ENCODE assay signal across 1 cellular context in the genomic region with DNA sequence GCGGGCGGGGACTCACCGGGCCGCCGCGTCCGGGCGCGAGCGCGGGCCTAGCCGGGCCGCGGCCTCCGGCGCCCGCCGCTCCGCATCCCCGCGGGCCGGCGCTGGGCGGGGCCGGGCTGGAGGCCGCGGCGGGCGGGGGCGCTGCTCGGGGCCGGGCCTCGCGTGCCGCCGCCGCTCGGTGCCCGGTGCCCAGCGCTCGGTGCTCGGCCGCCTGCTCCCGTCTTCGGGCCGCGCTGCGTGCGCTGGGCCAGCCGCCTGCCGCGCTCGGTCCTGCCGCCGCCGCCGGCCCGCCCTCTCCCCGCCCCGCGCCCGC.
TF ChIP-seq lines count a peak whose summit lies in the region.

TSS of gene AKT1 (minus strand) at position 281 of the 313 bp plus-strand sequence. CDS start 3,105 bp downstream, outside the sequence.

TF ChIP-seq in GM12878, 131 proteins besides CTCF, POLR2A, EP300 and RAD21 (continued from another document):
- TF ChIP-seq KLF5 (IDR thresholded peaks at IDR 0.05; ENCODE audit: partially characterized antibody) (no peak), MYC (IDR thresholded peaks at IDR 0.05; ENCODE audit: insufficient read depth, insufficient read length, insufficient replicate concordance, low read length, severe bottlenecking) (no peak), LARP7 (IDR thresholded peaks at IDR 0.05) (no peak), ZNF274 (IDR thresholded peaks at IDR 0.05; ENCODE audit: insufficient read depth, insufficient read length) (no peak), CEBPB (IDR thresholded peaks at IDR 0.05; ENCODE audit: borderline replicate concordance in 1 of 2, low read depth in 2 of 2, low read length in 2 of 2) (no peak)
- TF ChIP-seq, protein P1, sequence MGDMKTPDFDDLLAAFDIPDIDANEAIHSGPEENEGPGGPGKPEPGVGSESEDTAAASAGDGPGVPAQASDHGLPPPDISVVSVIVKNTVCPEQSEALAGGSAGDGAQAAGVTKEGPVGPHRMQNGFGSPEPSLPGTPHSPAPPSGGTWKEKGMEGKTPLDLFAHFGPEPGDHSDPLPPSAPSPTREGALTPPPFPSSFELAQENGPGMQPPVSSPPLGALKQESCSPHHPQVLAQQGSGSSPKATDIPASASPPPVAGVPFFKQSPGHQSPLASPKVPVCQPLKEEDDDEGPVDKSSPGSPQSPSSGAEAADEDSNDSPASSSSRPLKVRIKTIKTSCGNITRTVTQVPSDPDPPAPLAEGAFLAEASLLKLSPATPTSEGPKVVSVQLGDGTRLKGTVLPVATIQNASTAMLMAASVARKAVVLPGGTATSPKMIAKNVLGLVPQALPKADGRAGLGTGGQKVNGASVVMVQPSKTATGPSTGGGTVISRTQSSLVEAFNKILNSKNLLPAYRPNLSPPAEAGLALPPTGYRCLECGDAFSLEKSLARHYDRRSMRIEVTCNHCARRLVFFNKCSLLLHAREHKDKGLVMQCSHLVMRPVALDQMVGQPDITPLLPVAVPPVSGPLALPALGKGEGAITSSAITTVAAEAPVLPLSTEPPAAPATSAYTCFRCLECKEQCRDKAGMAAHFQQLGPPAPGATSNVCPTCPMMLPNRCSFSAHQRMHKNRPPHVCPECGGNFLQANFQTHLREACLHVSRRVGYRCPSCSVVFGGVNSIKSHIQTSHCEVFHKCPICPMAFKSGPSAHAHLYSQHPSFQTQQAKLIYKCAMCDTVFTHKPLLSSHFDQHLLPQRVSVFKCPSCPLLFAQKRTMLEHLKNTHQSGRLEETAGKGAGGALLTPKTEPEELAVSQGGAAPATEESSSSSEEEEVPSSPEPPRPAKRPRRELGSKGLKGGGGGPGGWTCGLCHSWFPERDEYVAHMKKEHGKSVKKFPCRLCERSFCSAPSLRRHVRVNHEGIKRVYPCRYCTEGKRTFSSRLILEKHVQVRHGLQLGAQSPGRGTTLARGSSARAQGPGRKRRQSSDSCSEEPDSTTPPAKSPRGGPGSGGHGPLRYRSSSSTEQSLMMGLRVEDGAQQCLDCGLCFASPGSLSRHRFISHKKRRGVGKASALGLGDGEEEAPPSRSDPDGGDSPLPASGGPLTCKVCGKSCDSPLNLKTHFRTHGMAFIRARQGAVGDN (IDR thresholded peaks at IDR 0.05) = no peak
- TF ChIP-seq, protein P2, sequence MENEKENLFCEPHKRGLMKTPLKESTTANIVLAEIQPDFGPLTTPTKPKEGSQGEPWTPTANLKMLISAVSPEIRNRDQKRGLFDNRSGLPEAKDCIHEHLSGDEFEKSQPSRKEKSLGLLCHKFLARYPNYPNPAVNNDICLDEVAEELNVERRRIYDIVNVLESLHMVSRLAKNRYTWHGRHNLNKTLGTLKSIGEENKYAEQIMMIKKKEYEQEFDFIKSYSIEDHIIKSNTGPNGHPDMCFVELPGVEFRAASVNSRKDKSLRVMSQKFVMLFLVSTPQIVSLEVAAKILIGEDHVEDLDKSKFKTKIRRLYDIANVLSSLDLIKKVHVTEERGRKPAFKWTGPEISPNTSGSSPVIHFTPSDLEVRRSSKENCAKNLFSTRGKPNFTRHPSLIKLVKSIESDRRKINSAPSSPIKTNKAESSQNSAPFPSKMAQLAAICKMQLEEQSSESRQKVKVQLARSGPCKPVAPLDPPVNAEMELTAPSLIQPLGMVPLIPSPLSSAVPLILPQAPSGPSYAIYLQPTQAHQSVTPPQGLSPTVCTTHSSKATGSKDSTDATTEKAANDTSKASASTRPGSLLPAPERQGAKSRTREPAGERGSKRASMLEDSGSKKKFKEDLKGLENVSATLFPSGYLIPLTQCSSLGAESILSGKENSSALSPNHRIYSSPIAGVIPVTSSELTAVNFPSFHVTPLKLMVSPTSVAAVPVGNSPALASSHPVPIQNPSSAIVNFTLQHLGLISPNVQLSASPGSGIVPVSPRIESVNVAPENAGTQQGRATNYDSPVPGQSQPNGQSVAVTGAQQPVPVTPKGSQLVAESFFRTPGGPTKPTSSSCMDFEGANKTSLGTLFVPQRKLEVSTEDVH (IDR thresholded peaks at IDR 0.05; ENCODE audit: low read depth, partially characterized antibody) = no peak
